In the genomic region with DNA sequence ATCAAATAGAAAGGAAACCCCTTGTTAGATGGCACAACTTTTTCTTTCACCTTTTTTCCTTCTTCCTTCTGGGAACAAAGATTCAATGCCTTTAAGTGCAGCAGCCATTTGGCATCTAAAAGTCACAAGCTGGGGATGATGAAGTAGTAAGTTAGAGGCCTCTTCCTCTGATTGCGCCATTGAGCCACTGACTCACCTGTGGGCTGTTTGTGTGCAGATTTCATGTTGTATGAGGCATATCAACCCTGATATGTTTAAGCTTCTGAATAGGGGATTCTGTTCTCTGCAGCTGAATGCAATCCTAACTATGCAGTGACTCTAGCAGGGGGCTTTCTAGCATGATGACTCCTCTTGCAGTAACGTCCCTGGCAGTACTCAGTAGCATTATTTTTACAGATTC, we compare ENCODE assay signal across 31 cellular contexts.
DNase-seq lines count a peak whose midpoint lies in the region; ATAC-seq and TF ChIP-seq lines count a peak whose summit lies in the region.
"Had no signal": no experiment of that assay in that cellular context is flagged by ENCODE, and none has a peak within 500 bp of the region (broad histone marks: within the 10 kb centered on the region; RNA-seq: fewer than 3 reads in every experiment).

No MANE protein-coding gene starts in this region.

- peak; percentile 83 for ATAC-seq in RWPE2 (ENCODE audit: low read depth)
- no peak for ATAC-seq in HG03196 (IDR thresholded peaks at IDR 0.05; ENCODE audit: unreplicated experiment)
- ATAC-seq in T-cell (replicated peaks in 1 of 4): no peak
- no peak for ATAC-seq in activated T-cell treated with anti-CD3 and anti-CD28 coated beads, Interleukin-2, amount 50 U/mL, for 72 hours (replicated peaks in 1 of 2)
- ATAC-seq: activated CD4-positive, alpha-beta T cell treated with anti-CD3 and anti-CD28 coated beads for 36 hours; activated CD8-positive, alpha-beta T cell treated with anti-CD3 and anti-CD28 coated beads for 36 hours; heart left ventricle; left cardiac atrium; stimulated activated naive B cell treated with anti-CD40 and anti-IgM and Interleukin-4, amounts not matched to agents 10 μg/mL and 1 μg/mL and 100 μg/mL, for 72 hours had no signal

- BruUV-seq in MCF 10A (replicated peaks; lab: Mats Ljungman, UMichigan): no TSS peak

- H3K36me3 ChIP-seq in breast epithelium (no peaks in the 10 kb centered on the region), RWPE2 (ENCODE audit: low read depth) (no peaks in the 10 kb centered on the region)
- H3K36me3 ChIP-seq: BLaER1 treated with 17β-estradiol and CSF1 and Interleukin-3, amounts not matched to agents 10 nM and 100 nM; brain microvascular endothelial cell; heart left ventricle; upper lobe of left lung had no signal

- no peak overlapping the region for H3K4me3 Mint-ChIP-seq in MCF 10A (ENCODE audit: unreplicated experiment)
- no peak overlapping the region for H3K4me3 Mint-ChIP-seq in T-cell
- no peak overlapping the region for H3K4me3 Mint-ChIP-seq in activated T-cell treated with anti-CD3 and anti-CD28 coated beads, Interleukin-2, amount 50 U/mL, for 72 hours
- H3K4me3 Mint-ChIP-seq: activated CD4-positive, alpha-beta T cell treated with anti-CD3 and anti-CD28 coated beads for 36 hours; activated CD8-positive, alpha-beta T cell treated with anti-CD3 and anti-CD28 coated beads for 36 hours; activated naive CD4-positive, alpha-beta T cell treated with anti-CD3 and anti-CD28 coated beads, Interleukin-2, amount 50 U/mL, for 24 hours; IgD-negative memory B cell; nephron; stimulated activated naive B cell treated with anti-CD40 and anti-IgM and Interleukin-4, amounts not matched to agents 10 μg/mL and 1 μg/mL and 100 μg/mL, for 72 hours had no signal

- H3K4me1 Mint-ChIP-seq in MCF 10A (ENCODE audit: insufficient read depth, unreplicated experiment) (peaks cover 6% of the 10 kb centered on the region), T-cell (no peaks in the 10 kb centered on the region)
- H3K4me1 Mint-ChIP-seq in activated T-cell treated with anti-CD3 and anti-CD28 coated beads, Interleukin-2, amount 50 U/mL, for 72 hours (ENCODE audit: low read depth): no peaks in the 10 kb centered on the region
- H3K4me1 Mint-ChIP-seq: activated CD4-positive, alpha-beta T cell treated with anti-CD3 and anti-CD28 coated beads for 36 hours; activated naive CD4-positive, alpha-beta T cell treated with anti-CD3 and anti-CD28 coated beads, Interleukin-2, amount 50 U/mL, for 24 hours; IgD-negative memory B cell; nephron; stimulated activated naive B cell treated with anti-CD40 and anti-IgM and Interleukin-4, amounts not matched to agents 10 μg/mL and 1 μg/mL and 100 μg/mL, for 72 hours had no signal

- no peak overlapping the region for H3K4me3 ChIP-seq in breast epithelium
- no peak overlapping the region for H3K4me3 ChIP-seq in RWPE2 (ENCODE audit: severe bottlenecking)
- H3K4me3 ChIP-seq in foreskin fibroblast (ENCODE audit: low read depth in 1 of 2, low read length in 2 of 2): no peak overlapping the region
- H3K4me3 ChIP-seq: BLaER1 treated with 17β-estradiol and CSF1 and Interleukin-3, amounts not matched to agents 10 nM and 100 nM; heart left ventricle; PC-9; upper lobe of left lung had no signal

- CTCF ChIA-PET in MCF 10A (lab: Yijun Ruan, JAX): no interaction called here
- CTCF ChIA-PET in T-cell (lab: Charles Lee): no interaction called here

- no peaks in the 10 kb centered on the region for H3K9me3 ChIP-seq in breast epithelium
- no peaks in the 10 kb centered on the region for H3K9me3 ChIP-seq in RWPE2 (ENCODE audit: severe bottlenecking)
- H3K9me3 ChIP-seq: BLaER1 treated with 17β-estradiol and CSF1 and Interleukin-3, amounts not matched to agents 10 nM and 100 nM; heart left ventricle; upper lobe of left lung had no signal

- H3K27me3 ChIP-seq in breast epithelium: no peaks in the 10 kb centered on the region
- H3K27me3 ChIP-seq in RWPE2 (ENCODE audit: insufficient read depth, poor library complexity, severe bottlenecking): no peaks in the 10 kb centered on the region
- H3K27me3 ChIP-seq: BLaER1 treated with 17β-estradiol and CSF1 and Interleukin-3, amounts not matched to agents 10 nM and 100 nM; brain microvascular endothelial cell; heart left ventricle; upper lobe of left lung had no signal

- H3K27me3 Mint-ChIP-seq in MCF 10A (ENCODE audit: insufficient read depth, unreplicated experiment) (no peaks in the 10 kb centered on the region), T-cell (no peaks in the 10 kb centered on the region)
- H3K27me3 Mint-ChIP-seq in activated T-cell treated with anti-CD3 and anti-CD28 coated beads, Interleukin-2, amount 50 U/mL, for 72 hours (ENCODE audit: low read depth): no peaks in the 10 kb centered on the region
- H3K27me3 Mint-ChIP-seq: activated CD4-positive, alpha-beta T cell treated with anti-CD3 and anti-CD28 coated beads for 36 hours; activated CD8-positive, alpha-beta T cell treated with anti-CD3 and anti-CD28 coated beads for 36 hours; activated naive CD4-positive, alpha-beta T cell treated with anti-CD3 and anti-CD28 coated beads, Interleukin-2, amount 50 U/mL, for 24 hours; IgD-negative memory B cell; stimulated activated naive B cell treated with anti-CD40 and anti-IgM and Interleukin-4, amounts not matched to agents 10 μg/mL and 1 μg/mL and 100 μg/mL, for 72 hours had no signal

- H3K27ac Mint-ChIP-seq in MCF 10A (ENCODE audit: low read depth, unreplicated experiment) (no peak overlapping the region), T-cell (no peak overlapping the region)
- H3K27ac Mint-ChIP-seq in activated T-cell treated with anti-CD3 and anti-CD28 coated beads, Interleukin-2, amount 50 U/mL, for 72 hours: no peak overlapping the region
- H3K27ac Mint-ChIP-seq: activated CD4-positive, alpha-beta T cell treated with anti-CD3 and anti-CD28 coated beads for 36 hours; activated CD8-positive, alpha-beta T cell treated with anti-CD3 and anti-CD28 coated beads for 36 hours; activated naive CD4-positive, alpha-beta T cell treated with anti-CD3 and anti-CD28 coated beads, Interleukin-2, amount 50 U/mL, for 24 hours; activated T-helper 2 cell treated with anti-CD3 and anti-CD28 coated beads, Interferon-gamma antibody, Interleukin-2, Interleukin-4, amounts not matched to agents 10 μg/mL and 5 μg/mL and 100 μg/mL, durations not matched to agents 14 hours and 24 hours and 36 hours; IgD-negative memory B cell; nephron; stimulated activated naive B cell treated with anti-CD40 and anti-IgM and Interleukin-4, amounts not matched to agents 10 μg/mL and 1 μg/mL and 100 μg/mL, for 72 hours had no signal

- H3K36me3 Mint-ChIP-seq in MCF 10A (ENCODE audit: insufficient read depth, unreplicated experiment): no peaks in the 10 kb centered on the region
- H3K36me3 Mint-ChIP-seq in T-cell: no peaks in the 10 kb centered on the region
- no peaks in the 10 kb centered on the region for H3K36me3 Mint-ChIP-seq in activated T-cell treated with anti-CD3 and anti-CD28 coated beads, Interleukin-2, amount 50 U/mL, for 72 hours (ENCODE audit: insufficient read depth in 2 of 2)
- H3K36me3 Mint-ChIP-seq: activated naive CD4-positive, alpha-beta T cell treated with anti-CD3 and anti-CD28 coated beads, Interleukin-2, amount 50 U/mL, for 24 hours; IgD-negative memory B cell; stimulated activated naive B cell treated with anti-CD40 and anti-IgM and Interleukin-4, amounts not matched to agents 10 μg/mL and 1 μg/mL and 100 μg/mL, for 72 hours had no signal

- intact Hi-C loops in MCF 10A (cut with micrococcal nuclease) (no loop called here), breast epithelium (cut with DNase I; ENCODE audit: low total_unique reads) (no loop called here)

- POLR2A ChIA-PET in MCF 10A (lab: Yijun Ruan, JAX) (interaction anchor here (0.5 to 0.8 kb wide), 4 partner anchors 8 to 562 kb away, joined by 3 read pairs; no protein-coding TSS in a partner anchor), T-cell (lab: Charles Lee) (no interaction called here)

- TF ChIP-seq POLR2A in breast epithelium (IDR thresholded peaks at IDR 0.05): no peak

- no peak for TF ChIP-seq CTCF in MCF 10A (IDR thresholded peaks at IDR 0.05; ENCODE audit: unreplicated experiment)
- TF ChIP-seq CTCF in breast epithelium (IDR thresholded peaks at IDR 0.05): no peak
- no peak for TF ChIP-seq CTCF in RWPE2 (IDR thresholded peaks at IDR 0.05; ENCODE audit: poor library complexity, severe bottlenecking)
- TF ChIP-seq CTCF in foreskin fibroblast (IDR thresholded peaks at IDR 0.05; ENCODE audit: low read depth, low read length): no peak

- H3K27ac ChIP-seq in breast epithelium (no peak overlapping the region), RWPE2 (ENCODE audit: poor library complexity, severe bottlenecking) (no peak overlapping the region)
- H3K27ac ChIP-seq: 22Rv1; BLaER1 treated with 17β-estradiol and CSF1 and Interleukin-3, amounts not matched to agents 10 nM and 100 nM; brain microvascular endothelial cell; heart left ventricle; PC-9; upper lobe of left lung had no signal

- DNase-seq in MCF 10A (ENCODE audit: unreplicated experiment) (peak; percentile 84), breast epithelium (ENCODE audit: low spot score in 2 of 2) (no peak), RWPE2 (ENCODE audit: low spot score) (no peak), foreskin fibroblast (peak; percentile 41 to 75), D341Med (ENCODE audit: low spot score) (no peak), T-cell (no peak)
- DNase-seq in activated T-cell treated with anti-CD3 and anti-CD28 coated beads, Interleukin-2, amount 50 U/mL, for 72 hours: no peak
- DNase-seq: activated CD4-positive, alpha-beta T cell treated with anti-CD3 and anti-CD28 coated beads for 36 hours; activated CD8-positive, alpha-beta T cell treated with anti-CD3 and anti-CD28 coated beads for 36 hours; amygdala; brain microvascular endothelial cell; DMS153; H7; heart left ventricle; left cardiac atrium; NCI-H1930; NCI-H2171 treated with DMSO at 0.1 percent for 48 hours; NCI-H524; SIG-M5; small intestine; stimulated activated naive B cell treated with anti-CD40 and anti-IgM and Interleukin-4, amounts not matched to agents 10 μg/mL and 1 μg/mL and 100 μg/mL, for 72 hours; substantia nigra; upper lobe of left lung had no signal

- H3K4me1 ChIP-seq in breast epithelium: no peaks in the 10 kb centered on the region
- no peaks in the 10 kb centered on the region for H3K4me1 ChIP-seq in RWPE2 (ENCODE audit: insufficient read depth, poor library complexity, severe bottlenecking)
- H3K4me1 ChIP-seq: BLaER1 treated with 17β-estradiol and CSF1 and Interleukin-3, amounts not matched to agents 10 nM and 100 nM; heart left ventricle; upper lobe of left lung had no signal

- no peaks in the 10 kb centered on the region for H3K9me3 Mint-ChIP-seq in MCF 10A (ENCODE audit: unreplicated experiment)
- H3K9me3 Mint-ChIP-seq in T-cell: peaks cover 0 to 6% (median 3%) of the 10 kb centered on the region in 3 donors
- peaks cover 2 to 8% of the 10 kb centered on the region in 2 donors for H3K9me3 Mint-ChIP-seq in activated T-cell treated with anti-CD3 and anti-CD28 coated beads, Interleukin-2, amount 50 U/mL, for 72 hours
- H3K9me3 Mint-ChIP-seq: activated CD8-positive, alpha-beta T cell treated with anti-CD3 and anti-CD28 coated beads for 36 hours; activated T-helper 2 cell treated with anti-CD3 and anti-CD28 coated beads, Interferon-gamma antibody, Interleukin-2, Interleukin-4, amounts not matched to agents 10 μg/mL and 5 μg/mL and 100 μg/mL, durations not matched to agents 14 hours and 24 hours and 36 hours; IgD-negative memory B cell; nephron had no signal

Comparison
In these comparisons a context has a peak if more than half of its experiments do, and no peak if none do; other contexts are left out.
1. DNase-seq: peak in MCF 10A (single experiment) and foreskin fibroblast (2 of 2); none in breast epithelium (0 of 2), RWPE2 (single experiment), D341Med (single experiment), T-cell (0 of 34) and activated T-cell treated with anti-CD3 and anti-CD28 coated beads, Interleukin-2, amount 50 U/mL, for 72 hours (0 of 2).